ENCODE assay signal across 2 cellular contexts in the genomic region with DNA sequence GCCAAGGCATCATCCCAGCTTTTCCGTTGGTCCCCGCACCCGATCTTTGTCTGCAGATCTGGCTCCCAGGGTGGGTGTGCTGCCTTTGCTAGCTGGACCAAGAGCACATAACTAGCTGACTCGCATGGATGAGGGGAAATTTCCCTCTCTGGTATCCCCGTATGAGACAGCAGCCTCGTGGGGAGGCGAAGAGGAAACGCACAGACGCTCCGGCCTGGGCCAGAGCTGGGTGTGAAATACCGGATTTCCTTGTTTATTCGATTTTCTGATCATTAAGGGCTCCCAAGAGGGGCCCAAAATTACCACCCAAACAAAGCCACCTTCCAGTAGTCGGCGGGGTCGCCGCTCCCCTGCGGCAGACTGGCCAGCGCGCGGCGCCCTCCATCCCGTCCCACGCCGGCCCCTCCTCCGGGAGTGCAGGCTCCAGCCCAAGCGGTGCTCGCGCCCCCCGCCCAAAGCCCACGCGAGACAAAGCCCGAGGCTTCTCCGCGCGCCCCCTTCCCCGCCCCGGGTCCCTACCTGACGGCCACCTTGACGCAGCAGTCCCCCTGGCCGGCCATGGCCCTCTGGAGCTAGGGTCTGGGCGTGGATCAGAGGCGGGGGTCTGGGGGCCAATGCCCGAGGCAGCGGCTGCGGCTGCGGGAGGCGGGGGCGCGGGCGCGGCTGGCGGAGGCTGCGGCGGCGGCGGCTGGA.
A peak's percentile ranks its signal among the peaks of the same experiment; 100 is the strongest.
TF ChIP-seq lines count a peak whose summit lies in the region.

No MANE protein-coding gene starts in this region.

TF ChIP-seq in K562, 482 proteins besides CTCF, POLR2A, EP300 and RAD21 (continued from another document and continues in another):
- TF ChIP-seq, protein P1, sequence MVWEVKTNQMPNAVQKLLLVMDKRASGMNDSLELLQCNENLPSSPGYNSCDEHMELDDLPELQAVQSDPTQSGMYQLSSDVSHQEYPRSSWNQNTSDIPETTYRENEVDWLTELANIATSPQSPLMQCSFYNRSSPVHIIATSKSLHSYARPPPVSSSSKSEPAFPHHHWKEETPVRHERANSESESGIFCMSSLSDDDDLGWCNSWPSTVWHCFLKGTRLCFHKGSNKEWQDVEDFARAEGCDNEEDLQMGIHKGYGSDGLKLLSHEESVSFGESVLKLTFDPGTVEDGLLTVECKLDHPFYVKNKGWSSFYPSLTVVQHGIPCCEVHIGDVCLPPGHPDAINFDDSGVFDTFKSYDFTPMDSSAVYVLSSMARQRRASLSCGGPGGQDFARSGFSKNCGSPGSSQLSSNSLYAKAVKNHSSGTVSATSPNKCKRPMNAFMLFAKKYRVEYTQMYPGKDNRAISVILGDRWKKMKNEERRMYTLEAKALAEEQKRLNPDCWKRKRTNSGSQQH (CRISPR knock-in tag; IDR thresholded peaks at IDR 0.05): no peak
- TF ChIP-seq, protein P2, sequence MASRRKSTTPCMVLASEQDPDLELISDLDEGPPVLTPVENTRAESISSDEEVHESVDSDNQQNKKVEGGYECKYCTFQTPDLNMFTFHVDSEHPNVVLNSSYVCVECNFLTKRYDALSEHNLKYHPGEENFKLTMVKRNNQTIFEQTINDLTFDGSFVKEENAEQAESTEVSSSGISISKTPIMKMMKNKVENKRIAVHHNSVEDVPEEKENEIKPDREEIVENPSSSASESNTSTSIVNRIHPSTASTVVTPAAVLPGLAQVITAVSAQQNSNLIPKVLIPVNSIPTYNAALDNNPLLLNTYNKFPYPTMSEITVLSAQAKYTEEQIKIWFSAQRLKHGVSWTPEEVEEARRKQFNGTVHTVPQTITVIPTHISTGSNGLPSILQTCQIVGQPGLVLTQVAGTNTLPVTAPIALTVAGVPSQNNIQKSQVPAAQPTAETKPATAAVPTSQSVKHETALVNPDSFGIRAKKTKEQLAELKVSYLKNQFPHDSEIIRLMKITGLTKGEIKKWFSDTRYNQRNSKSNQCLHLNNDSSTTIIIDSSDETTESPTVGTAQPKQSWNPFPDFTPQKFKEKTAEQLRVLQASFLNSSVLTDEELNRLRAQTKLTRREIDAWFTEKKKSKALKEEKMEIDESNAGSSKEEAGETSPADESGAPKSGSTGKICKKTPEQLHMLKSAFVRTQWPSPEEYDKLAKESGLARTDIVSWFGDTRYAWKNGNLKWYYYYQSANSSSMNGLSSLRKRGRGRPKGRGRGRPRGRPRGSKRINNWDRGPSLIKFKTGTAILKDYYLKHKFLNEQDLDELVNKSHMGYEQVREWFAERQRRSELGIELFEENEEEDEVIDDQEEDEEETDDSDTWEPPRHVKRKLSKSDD (conservative IDR thresholded peaks at IDR 0.05; ENCODE audit: low read length): no peak
- TF ChIP-seq ZKSCAN3 (CRISPR knock-in tag; IDR thresholded peaks at IDR 0.05): no peak
- peak; percentile 59 for TF ChIP-seq ZFX (CRISPR knock-in tag; IDR thresholded peaks at IDR 0.05)
- peak; percentile 41; the same call in 1 of the 2 replicates for TF ChIP-seq ZBTB1 (CRISPR knock-in tag; IDR thresholded peaks at IDR 0.05; ENCODE audit: borderline replicate concordance, low read depth)
- peak; percentile 77; the same call in 1 of the 2 replicates for TF ChIP-seq ZNF12 (CRISPR knock-in tag; IDR thresholded peaks at IDR 0.05)
- TF ChIP-seq GATA2 (CRISPR knock-in tag; IDR thresholded peaks at IDR 0.05): 0 out of 2 replicates have a peak, but pooled peaks have one; percentile 21
- peak; percentile 62 for TF ChIP-seq L3MBTL2 (IDR thresholded peaks at IDR 0.05)
- TF ChIP-seq RBM22 (IDR thresholded peaks at IDR 0.05; ENCODE audit: low read depth, low read length, poor library complexity, severe bottlenecking): no peak
- 0 out of 2 replicates have a peak, but pooled peaks have one; percentile 22 for TF ChIP-seq SAFB (IDR thresholded peaks at IDR 0.05; ENCODE audit: borderline replicate concordance, low read depth, low read length)
- TF ChIP-seq, protein P3, sequence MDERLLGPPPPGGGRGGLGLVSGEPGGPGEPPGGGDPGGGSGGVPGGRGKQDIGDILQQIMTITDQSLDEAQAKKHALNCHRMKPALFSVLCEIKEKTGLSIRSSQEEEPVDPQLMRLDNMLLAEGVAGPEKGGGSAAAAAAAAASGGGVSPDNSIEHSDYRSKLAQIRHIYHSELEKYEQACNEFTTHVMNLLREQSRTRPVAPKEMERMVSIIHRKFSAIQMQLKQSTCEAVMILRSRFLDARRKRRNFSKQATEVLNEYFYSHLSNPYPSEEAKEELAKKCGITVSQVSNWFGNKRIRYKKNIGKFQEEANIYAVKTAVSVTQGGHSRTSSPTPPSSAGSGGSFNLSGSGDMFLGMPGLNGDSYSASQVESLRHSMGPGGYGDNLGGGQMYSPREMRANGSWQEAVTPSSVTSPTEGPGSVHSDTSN (CRISPR knock-in tag; IDR thresholded peaks at IDR 0.05; ENCODE audit: low read depth): no peak
- TF ChIP-seq, protein P3 (tag; conservative IDR thresholded peaks at IDR 0.05; ENCODE audit: low read depth): no peak
- TF ChIP-seq MAZ (CRISPR knock-in tag; conservative IDR thresholded peaks at IDR 0.05 in 1 of 2, IDR thresholded peaks at IDR 0.05 in 1 of 2): peak in 1 of 2 experiments; percentile 54; a peak in 1 of 4 replicates
- TF ChIP-seq, protein P4, sequence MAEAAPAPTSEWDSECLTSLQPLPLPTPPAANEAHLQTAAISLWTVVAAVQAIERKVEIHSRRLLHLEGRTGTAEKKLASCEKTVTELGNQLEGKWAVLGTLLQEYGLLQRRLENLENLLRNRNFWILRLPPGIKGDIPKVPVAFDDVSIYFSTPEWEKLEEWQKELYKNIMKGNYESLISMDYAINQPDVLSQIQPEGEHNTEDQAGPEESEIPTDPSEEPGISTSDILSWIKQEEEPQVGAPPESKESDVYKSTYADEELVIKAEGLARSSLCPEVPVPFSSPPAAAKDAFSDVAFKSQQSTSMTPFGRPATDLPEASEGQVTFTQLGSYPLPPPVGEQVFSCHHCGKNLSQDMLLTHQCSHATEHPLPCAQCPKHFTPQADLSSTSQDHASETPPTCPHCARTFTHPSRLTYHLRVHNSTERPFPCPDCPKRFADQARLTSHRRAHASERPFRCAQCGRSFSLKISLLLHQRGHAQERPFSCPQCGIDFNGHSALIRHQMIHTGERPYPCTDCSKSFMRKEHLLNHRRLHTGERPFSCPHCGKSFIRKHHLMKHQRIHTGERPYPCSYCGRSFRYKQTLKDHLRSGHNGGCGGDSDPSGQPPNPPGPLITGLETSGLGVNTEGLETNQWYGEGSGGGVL (CRISPR knock-in tag; IDR thresholded peaks at IDR 0.05): no peak
- TF ChIP-seq, protein P5, sequence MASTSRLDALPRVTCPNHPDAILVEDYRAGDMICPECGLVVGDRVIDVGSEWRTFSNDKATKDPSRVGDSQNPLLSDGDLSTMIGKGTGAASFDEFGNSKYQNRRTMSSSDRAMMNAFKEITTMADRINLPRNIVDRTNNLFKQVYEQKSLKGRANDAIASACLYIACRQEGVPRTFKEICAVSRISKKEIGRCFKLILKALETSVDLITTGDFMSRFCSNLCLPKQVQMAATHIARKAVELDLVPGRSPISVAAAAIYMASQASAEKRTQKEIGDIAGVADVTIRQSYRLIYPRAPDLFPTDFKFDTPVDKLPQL (IDR thresholded peaks at IDR 0.05; ENCODE audit: extremely low read depth, insufficient read length): no peak
- no peak for TF ChIP-seq ZNF143 (CRISPR knock-in tag; IDR thresholded peaks at IDR 0.05)

TF ChIP-seq in liver, 16 proteins besides CTCF, POLR2A, EP300 and RAD21:
- TF ChIP-seq, protein P6, sequence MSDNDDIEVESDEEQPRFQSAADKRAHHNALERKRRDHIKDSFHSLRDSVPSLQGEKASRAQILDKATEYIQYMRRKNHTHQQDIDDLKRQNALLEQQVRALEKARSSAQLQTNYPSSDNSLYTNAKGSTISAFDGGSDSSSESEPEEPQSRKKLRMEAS (IDR thresholded peaks at IDR 0.05): no peak
- TF ChIP-seq FOXA2 (IDR thresholded peaks at IDR 0.05) (no peak), HNF4G (IDR thresholded peaks at IDR 0.05) (no peak), RXRA (IDR thresholded peaks at IDR 0.05) (no peak), SP1 (IDR thresholded peaks at IDR 0.05) (no peak), NR2F2 (IDR thresholded peaks at IDR 0.05) (no peak), EGR1 (IDR thresholded peaks at IDR 0.05; ENCODE audit: low read depth in 2 of 2) (no peak), TAF1 (conservative IDR thresholded peaks at IDR 0.05) (no peak), YY1 (IDR thresholded peaks at IDR 0.05) (no peak), HNF4A (conservative IDR thresholded peaks at IDR 0.05) (no peak), FOXA1 (IDR thresholded peaks at IDR 0.05) (no peak), JUND (IDR thresholded peaks at IDR 0.05) (no peak), GABPA (IDR thresholded peaks at IDR 0.05 in 1 of 2, conservative IDR thresholded peaks at IDR 0.05 in 1 of 2) (no peak)
- TF ChIP-seq, protein P7, sequence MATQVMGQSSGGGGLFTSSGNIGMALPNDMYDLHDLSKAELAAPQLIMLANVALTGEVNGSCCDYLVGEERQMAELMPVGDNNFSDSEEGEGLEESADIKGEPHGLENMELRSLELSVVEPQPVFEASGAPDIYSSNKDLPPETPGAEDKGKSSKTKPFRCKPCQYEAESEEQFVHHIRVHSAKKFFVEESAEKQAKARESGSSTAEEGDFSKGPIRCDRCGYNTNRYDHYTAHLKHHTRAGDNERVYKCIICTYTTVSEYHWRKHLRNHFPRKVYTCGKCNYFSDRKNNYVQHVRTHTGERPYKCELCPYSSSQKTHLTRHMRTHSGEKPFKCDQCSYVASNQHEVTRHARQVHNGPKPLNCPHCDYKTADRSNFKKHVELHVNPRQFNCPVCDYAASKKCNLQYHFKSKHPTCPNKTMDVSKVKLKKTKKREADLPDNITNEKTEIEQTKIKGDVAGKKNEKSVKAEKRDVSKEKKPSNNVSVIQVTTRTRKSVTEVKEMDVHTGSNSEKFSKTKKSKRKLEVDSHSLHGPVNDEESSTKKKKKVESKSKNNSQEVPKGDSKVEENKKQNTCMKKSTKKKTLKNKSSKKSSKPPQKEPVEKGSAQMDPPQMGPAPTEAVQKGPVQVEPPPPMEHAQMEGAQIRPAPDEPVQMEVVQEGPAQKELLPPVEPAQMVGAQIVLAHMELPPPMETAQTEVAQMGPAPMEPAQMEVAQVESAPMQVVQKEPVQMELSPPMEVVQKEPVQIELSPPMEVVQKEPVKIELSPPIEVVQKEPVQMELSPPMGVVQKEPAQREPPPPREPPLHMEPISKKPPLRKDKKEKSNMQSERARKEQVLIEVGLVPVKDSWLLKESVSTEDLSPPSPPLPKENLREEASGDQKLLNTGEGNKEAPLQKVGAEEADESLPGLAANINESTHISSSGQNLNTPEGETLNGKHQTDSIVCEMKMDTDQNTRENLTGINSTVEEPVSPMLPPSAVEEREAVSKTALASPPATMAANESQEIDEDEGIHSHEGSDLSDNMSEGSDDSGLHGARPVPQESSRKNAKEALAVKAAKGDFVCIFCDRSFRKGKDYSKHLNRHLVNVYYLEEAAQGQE (IDR thresholded peaks at IDR 0.05): no peak
- TF ChIP-seq, protein P8, sequence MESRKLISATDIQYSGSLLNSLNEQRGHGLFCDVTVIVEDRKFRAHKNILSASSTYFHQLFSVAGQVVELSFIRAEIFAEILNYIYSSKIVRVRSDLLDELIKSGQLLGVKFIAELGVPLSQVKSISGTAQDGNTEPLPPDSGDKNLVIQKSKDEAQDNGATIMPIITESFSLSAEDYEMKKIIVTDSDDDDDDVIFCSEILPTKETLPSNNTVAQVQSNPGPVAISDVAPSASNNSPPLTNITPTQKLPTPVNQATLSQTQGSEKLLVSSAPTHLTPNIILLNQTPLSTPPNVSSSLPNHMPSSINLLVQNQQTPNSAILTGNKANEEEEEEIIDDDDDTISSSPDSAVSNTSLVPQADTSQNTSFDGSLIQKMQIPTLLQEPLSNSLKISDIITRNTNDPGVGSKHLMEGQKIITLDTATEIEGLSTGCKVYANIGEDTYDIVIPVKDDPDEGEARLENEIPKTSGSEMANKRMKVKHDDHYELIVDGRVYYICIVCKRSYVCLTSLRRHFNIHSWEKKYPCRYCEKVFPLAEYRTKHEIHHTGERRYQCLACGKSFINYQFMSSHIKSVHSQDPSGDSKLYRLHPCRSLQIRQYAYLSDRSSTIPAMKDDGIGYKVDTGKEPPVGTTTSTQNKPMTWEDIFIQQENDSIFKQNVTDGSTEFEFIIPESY (IDR thresholded peaks at IDR 0.05): no peak
- TF ChIP-seq, protein P9, sequence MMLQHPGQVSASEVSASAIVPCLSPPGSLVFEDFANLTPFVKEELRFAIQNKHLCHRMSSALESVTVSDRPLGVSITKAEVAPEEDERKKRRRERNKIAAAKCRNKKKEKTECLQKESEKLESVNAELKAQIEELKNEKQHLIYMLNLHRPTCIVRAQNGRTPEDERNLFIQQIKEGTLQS (IDR thresholded peaks at IDR 0.05): no peak
TF ChIP-seq in liver: peak in this region for 0.
